ENCODE assay signal across 1 cellular context in genomic region chr17:78641243-78641642, GRCh38.
TF ChIP-seq lines count a peak whose summit lies in the region.

No MANE protein-coding gene starts in this region.

TF ChIP-seq in HepG2, 621 proteins besides CTCF, POLR2A, EP300 and RAD21 (continued from another document and continues in another):
- peak; percentile 73 for TF ChIP-seq PAXIP1 (CRISPR knock-in tag; conservative IDR thresholded peaks at IDR 0.05)
- TF ChIP-seq CREB1 (IDR thresholded peaks at IDR 0.05): 0 out of 2 replicates have a peak, but pooled peaks have one; percentile 11
- TF ChIP-seq CREB1 (CRISPR knock-in tag; IDR thresholded peaks at IDR 0.05): no peak
- TF ChIP-seq FLYWCH1 (CRISPR knock-in tag; IDR thresholded peaks at IDR 0.05): no peak
- 0 out of 2 replicates have a peak, but pooled peaks have one; percentile 38 for TF ChIP-seq ZNF761 (CRISPR knock-in tag; conservative IDR thresholded peaks at IDR 0.05)
- no peak for TF ChIP-seq BORCS8-MEF2B (CRISPR knock-in tag; IDR thresholded peaks at IDR 0.05)
- peak; percentile 14; the same call in 1 of the 2 replicates for TF ChIP-seq RXRA (CRISPR knock-in tag; IDR thresholded peaks at IDR 0.05)
- no peak for TF ChIP-seq GRHL1 (CRISPR knock-in tag; conservative IDR thresholded peaks at IDR 0.05)
- TF ChIP-seq ZNF7 (CRISPR knock-in tag; IDR thresholded peaks at IDR 0.05): no peak
- TF ChIP-seq IKZF5 (CRISPR knock-in tag; IDR thresholded peaks at IDR 0.05): peak; percentile 28; the same call in 1 of the 2 replicates
- TF ChIP-seq RARA (CRISPR knock-in tag; IDR thresholded peaks at IDR 0.05): peak; percentile 26; the same call in 1 of the 2 replicates
- no peak for TF ChIP-seq HBP1 (CRISPR knock-in tag; IDR thresholded peaks at IDR 0.05; ENCODE audit: low read depth)
- no peak for TF ChIP-seq THYN1 (CRISPR knock-in tag; IDR thresholded peaks at IDR 0.05; ENCODE audit: borderline replicate concordance, low read depth)
- no peak for TF ChIP-seq ZBTB40 (IDR thresholded peaks at IDR 0.05)
- no peak; the same call in 1 of the 2 replicates for TF ChIP-seq ZBTB40 (CRISPR knock-in tag; IDR thresholded peaks at IDR 0.05)
- 0 out of 2 replicates have a peak, but pooled peaks have one; percentile 20 for TF ChIP-seq MLX (CRISPR knock-in tag; IDR thresholded peaks at IDR 0.05)
- no peak for TF ChIP-seq TERF1 (CRISPR knock-in tag; IDR thresholded peaks at IDR 0.05)
- TF ChIP-seq ZBTB33 (CRISPR knock-in tag; IDR thresholded peaks at IDR 0.05): no peak
- no peak for TF ChIP-seq NFE2 (CRISPR knock-in tag; IDR thresholded peaks at IDR 0.05)
- no peak for TF ChIP-seq NPAS2 (CRISPR knock-in tag; IDR thresholded peaks at IDR 0.05; ENCODE audit: borderline replicate concordance)
- no peak for TF ChIP-seq TCF7L2 (IDR thresholded peaks at IDR 0.05; ENCODE audit: low read depth, low read length)
- TF ChIP-seq ZMAT3 (CRISPR knock-in tag; conservative IDR thresholded peaks at IDR 0.05): no peak
- no peak for TF ChIP-seq SKI (IDR thresholded peaks at IDR 0.05; ENCODE audit: partially characterized antibody)
- peak; percentile 91 for TF ChIP-seq ZNF687 (CRISPR knock-in tag; IDR thresholded peaks at IDR 0.05)
